Comparison of ENCODE assay signal across 12 cellular contexts in the genomic region with DNA sequence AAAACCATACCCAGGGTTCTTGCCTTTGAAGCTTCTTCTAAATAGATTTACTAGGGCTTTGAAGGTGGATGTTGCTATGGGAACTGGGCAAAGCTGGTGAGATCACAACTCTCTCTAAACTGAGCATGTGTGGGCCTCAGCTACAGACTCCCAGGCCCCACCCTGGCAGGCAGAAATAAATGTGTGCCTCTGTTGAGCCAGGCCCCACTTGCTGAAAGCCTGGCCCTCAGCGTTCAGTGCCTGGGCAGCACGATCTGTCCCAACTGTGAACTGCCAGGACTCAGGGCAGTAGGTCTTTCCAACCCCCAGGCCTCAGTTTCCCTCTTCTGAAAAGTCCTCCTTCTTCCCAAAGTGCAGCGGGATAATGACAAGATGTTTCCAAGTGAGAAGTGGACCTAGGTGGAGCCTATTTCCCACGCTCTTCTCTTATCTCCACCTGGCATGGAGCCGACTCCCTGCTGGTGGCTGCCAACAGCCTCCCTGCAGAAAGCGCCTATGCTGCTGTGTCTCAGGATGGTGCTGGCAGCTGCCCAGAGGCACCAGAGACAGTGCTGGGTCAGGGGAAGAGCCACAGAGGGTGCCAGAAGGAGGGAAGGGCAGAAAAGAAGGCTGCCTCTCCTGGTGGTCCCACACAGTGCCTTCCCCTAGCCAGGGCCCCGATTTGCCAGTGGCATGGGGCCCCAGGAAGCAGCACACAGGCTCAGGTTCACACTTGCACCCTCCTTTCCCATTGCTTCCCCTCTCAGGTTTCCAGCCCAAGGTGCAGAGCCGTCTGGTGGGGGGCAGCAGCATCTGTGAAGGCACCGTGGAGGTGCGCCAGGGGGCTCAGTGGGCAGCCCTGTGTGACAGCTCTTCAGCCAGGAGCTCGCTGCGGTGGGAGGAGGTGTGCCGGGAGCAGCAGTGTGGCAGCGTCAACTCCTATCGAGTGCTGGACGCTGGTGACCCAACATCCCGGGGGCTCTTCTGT. TPM values are rescaled to one million over a fixed set of nuclear protein-coding genes. Genes with fewer than 3 reads are reported as not detected.
A peak's percentile ranks its signal among the peaks of the same experiment; 100 is the strongest.
DNase-seq lines count a peak whose midpoint lies in the region; TF ChIP-seq lines count a peak whose summit lies in the region.
"Had no signal": no experiment of that assay in that cellular context is flagged by ENCODE, and none has a peak within 500 bp of the region (broad histone marks: within the 10 kb centered on the region; RNA-seq: fewer than 3 reads in every experiment).

No MANE protein-coding gene starts in this region.

- H3K4me1 Mint-ChIP-seq in nephron progenitor cell, result peaks cover 59% of the 10 kb centered on the region

- H4K20me1 ChIP-seq in smooth muscle cell (ENCODE audit: low read depth), result no peaks in the 10 kb centered on the region

- H3K36me3 ChIP-seq in smooth muscle cell (ENCODE audit: low read depth), result no peaks in the 10 kb centered on the region

- no peak overlapping the region for H3K27ac ChIP-seq in smooth muscle cell (ENCODE audit: low read depth)

- no peak overlapping the region for H3K4me3 Mint-ChIP-seq in nephron progenitor cell
- H3K4me3 Mint-ChIP-seq: dendritic cell treated with granulocyte-macrophage colony-stimulating factor and Interleukin-4, amounts not matched to agents 40 ng/mL and 50 ng/mL, for 4 days; T-helper 1 cell treated with Interleukin-12 subunit alpha and Interleukin-12 subunit beta and Interleukin-4 antibody, amounts not matched to agents 30 μg/mL and 1 μg/mL, for 36 hours had no signal

- 95% methylated on average over 17 of the region's 17 CpGs for WGBS in smooth muscle cell (ENCODE audit: low lambda C conversion rate)

- H3K27ac Mint-ChIP-seq in nephron progenitor cell, result peak overlapping the region; percentile 54
- H3K27ac Mint-ChIP-seq: dendritic cell treated with granulocyte-macrophage colony-stimulating factor and Interleukin-4, amounts not matched to agents 40 ng/mL and 50 ng/mL, for 4 days had no signal

- H3K4me2 ChIP-seq in smooth muscle cell, result no peak overlapping the region

- H3F3A ChIP-seq in smooth muscle cell (ENCODE audit: low read depth), result no peaks in the 10 kb centered on the region

- H3K36me3 Mint-ChIP-seq in nephron progenitor cell (ENCODE audit: low read depth), result no peaks in the 10 kb centered on the region

- H3K4me3 ChIP-seq in smooth muscle cell, result no peak overlapping the region

- no peaks in the 10 kb centered on the region for H3K79me2 ChIP-seq in smooth muscle cell (ENCODE audit: low read depth)

- H3K4me1 ChIP-seq in smooth muscle cell (ENCODE audit: low read depth), result peaks cover 6% of the 10 kb centered on the region

- no peaks in the 10 kb centered on the region for H3K9me3 ChIP-seq in smooth muscle cell (replicated peaks; ENCODE audit: low read depth)

- no peaks in the 10 kb centered on the region for H3K27me3 ChIP-seq in smooth muscle cell (ENCODE audit: low read depth)

- peak; percentile 22 for DNase-seq in COLO829 (ENCODE audit: low spot score)
- DNase-seq in RPMI8226, result peak; percentile 83
- DNase-seq in central memory CD4-positive, alpha-beta T cell, result peak; percentile 82
- DNase-seq in nephron progenitor cell, result no peak
- no peak for DNase-seq in smooth muscle cell (lab: John Stamatoyannopoulos, UW; ENCODE audit: unreplicated experiment)
- no peak for DNase-seq in NCI-H526 (lab: John Stamatoyannopoulos, UW)
- DNase-seq in NCI-H69 (lab: John Stamatoyannopoulos, UW), result no peak
- no peak for DNase-seq in NCI-H345 treated with DMSO at 0.1 percent for 48 hours (lab: John Stamatoyannopoulos, UW; ENCODE audit: unreplicated experiment)
- DNase-seq: GOT3, MV-4-11 had no signal

- H3K9me3 Mint-ChIP-seq in nephron progenitor cell, result no peaks in the 10 kb centered on the region
- H3K9me3 Mint-ChIP-seq: dendritic cell treated with granulocyte-macrophage colony-stimulating factor and Interleukin-4, amounts not matched to agents 40 ng/mL and 50 ng/mL, for 4 days had no signal

- H3K9ac ChIP-seq in smooth muscle cell (ENCODE audit: low read depth), result no peak overlapping the region

- no peaks in the 10 kb centered on the region for H3K27me3 Mint-ChIP-seq in nephron progenitor cell (ENCODE audit: low read depth, poor library complexity)

- no peak overlapping the region for H2AFZ ChIP-seq in smooth muscle cell (ENCODE audit: low read depth)

- TF ChIP-seq CTCF in nephron progenitor cell (IDR thresholded peaks at IDR 0.05), result no peak
- no peak for TF ChIP-seq CTCF in smooth muscle cell (IDR thresholded peaks at IDR 0.05; ENCODE audit: borderline replicate concordance, insufficient read depth, poor library complexity, severe bottlenecking)

RNA-seq across cellular contexts. Expression of a gene that starts 18.9 kb away (rescaled TPM):
- total RNA-seq in smooth muscle cell, result not detected in 2 replicates
- 0.10 and 0.72 TPM in 2 replicates for polyA plus RNA-seq in smooth muscle cell

RNA-seq across cellular contexts. Expression of a gene that starts 40.1 kb away (rescaled TPM):
- 8.8 and 13.6 TPM in 2 replicates for total RNA-seq in smooth muscle cell
- 15.4 and 22.4 TPM in 2 replicates for polyA plus RNA-seq in smooth muscle cell

Comparison
In these comparisons a context has a peak if more than half of its experiments do, and no peak if none do; other contexts are left out.
1. DNase-seq: peak in COLO829 (single experiment), RPMI8226 (single experiment) and central memory CD4-positive, alpha-beta T cell (single experiment); none in nephron progenitor cell (single experiment), smooth muscle cell (single experiment), NCI-H526 (0 of 2), NCI-H69 (single experiment) and NCI-H345 treated with DMSO at 0.1 percent for 48 hours (single experiment).